ENCODE assay signal across 8 cellular contexts in the genomic region with DNA sequence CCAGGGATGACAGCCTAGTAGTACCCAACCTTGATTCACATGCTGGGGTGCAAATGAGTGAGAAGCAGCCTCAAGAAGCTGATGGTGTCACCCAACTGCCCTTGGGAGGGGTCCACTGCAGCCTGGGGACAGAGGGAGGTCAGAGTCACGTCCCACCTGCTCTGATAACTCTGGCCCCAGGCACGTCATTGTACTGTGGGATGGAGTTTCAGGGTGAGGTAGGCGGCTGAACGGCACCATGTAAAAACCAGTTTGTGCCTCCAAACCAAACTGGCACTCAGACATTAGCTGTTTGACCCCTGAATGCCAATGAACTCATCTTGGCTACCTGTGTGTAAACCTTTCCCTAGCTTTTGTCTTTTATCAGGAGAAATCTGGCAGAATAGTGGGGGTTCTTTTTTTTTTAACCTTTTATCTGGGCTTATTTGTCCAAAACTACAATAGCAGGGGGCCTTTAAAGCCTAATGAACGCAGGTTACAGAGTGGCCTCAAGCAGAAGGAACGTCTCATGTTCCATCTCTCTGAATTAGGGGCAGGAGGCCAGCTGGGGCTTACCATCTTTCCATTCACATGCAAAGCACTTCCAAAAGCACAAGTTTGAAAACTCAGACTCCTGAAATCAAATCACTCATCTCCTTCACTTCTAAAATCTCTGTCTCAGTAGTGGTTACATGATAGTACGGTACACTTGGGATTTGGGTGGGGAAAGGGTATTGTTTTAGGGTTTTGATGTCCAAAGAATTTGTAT.
DNase-seq lines count a peak whose midpoint lies in the region; ATAC-seq, FAIRE-seq and TF ChIP-seq lines count a peak whose summit lies in the region.

No MANE protein-coding gene starts in this region.

- H3K27ac ChIP-seq in lower lobe of right lung, result peak overlapping the region; percentile 69

- peak overlapping the region; percentile 5 for H3K4me3 Mint-ChIP-seq in T-helper 17 cell

- no peaks in the 10 kb centered on the region for H3K27me3 Mint-ChIP-seq in T-helper 17 cell

- no peak for DNase-seq in T-helper 17 cell
- no peak for DNase-seq in lower lobe of right lung
- DNase-seq in RCC 7860 (ENCODE audit: low spot score), result no peak
- DNase-seq in NCI-H82 (lab: John Stamatoyannopoulos, UW), result no peak
- no peak for DNase-seq in COLO668 (lab: John Stamatoyannopoulos, UW; ENCODE audit: unreplicated experiment)
- no peak for DNase-seq in activated CD4-positive, CD25-positive, alpha-beta regulatory T cell treated with anti-CD3 and anti-CD28 coated beads, Interleukin-2, amount 50 U/mL, for 72 hours

- H3K4me1 Mint-ChIP-seq in T-helper 17 cell, result peaks cover 39% of the 10 kb centered on the region

- FAIRE-seq in RCC 7860 (lab: Jason Lieb, UNC), result no peak

- peaks cover 48% of the 10 kb centered on the region for H3K4me1 ChIP-seq in lower lobe of right lung

- peaks cover 2% of the 10 kb centered on the region for H3K36me3 Mint-ChIP-seq in T-helper 17 cell (ENCODE audit: low read depth)

- no peaks in the 10 kb centered on the region for H3K9me3 ChIP-seq in T-helper 17 cell (ENCODE audit: control insufficient read depth, low read length, poor library complexity, severe bottlenecking)
- no peaks in the 10 kb centered on the region for H3K9me3 ChIP-seq in lower lobe of right lung

- no peak for TF ChIP-seq CTCF in lower lobe of right lung (IDR thresholded peaks at IDR 0.05)

- H3K27ac Mint-ChIP-seq in T-helper 17 cell, result peak overlapping the region; percentile 9

- H3K36me3 ChIP-seq in lower lobe of right lung, result peaks cover 33% of the 10 kb centered on the region

- no peak overlapping the region for H3K4me3 ChIP-seq in lower lobe of right lung

- intact Hi-C loops in lower lobe of right lung (cut with DNase I), result no loop called here

- H3K27me3 ChIP-seq in lower lobe of right lung (ENCODE audit: low read depth), result no peaks in the 10 kb centered on the region

- ATAC-seq in GM18868 (IDR thresholded peaks at IDR 0.05; ENCODE audit: unreplicated experiment) (peak; percentile 22), HG02852 (IDR thresholded peaks at IDR 0.05; ENCODE audit: unreplicated experiment) (peak; percentile 26), T-helper 17 cell (no peak), lower lobe of right lung (peak in 1 of 2 donors; percentile 24)
